Comparison of ENCODE assay signal across 7 cellular contexts in genomic region chr15:21112271-21113053, GRCh38.
DNase-seq lines count a peak whose midpoint lies in the region; ATAC-seq and TF ChIP-seq lines count a peak whose summit lies in the region.
"Not testable (repeated sequence)": the region's sequence is repeated elsewhere in the genome, so short reads cannot be mapped to it uniquely, and the experiment has no call there.

No MANE protein-coding gene starts in this region.

- H3K9me3 ChIP-seq in colonic mucosa, result not testable (repeated sequence)
- H3K9me3 ChIP-seq in spleen, result peaks cover 0 to 12% (median 0%) of the 10 kb centered on the region in 8 donors

- WGBS in spleen, 5 donors, result 0 to 33% (median 0%) methylated on average over 1 to 2 of the region's 4 CpGs

- H3K27me3 Mint-ChIP-seq in HFFc6 (ENCODE audit: insufficient read depth); activated naive CD4-positive, alpha-beta T cell treated with anti-CD3 and anti-CD28 coated beads for 36 hours (ENCODE audit: low read depth); natural killer cell (ENCODE audit: low read depth in 2 of 2): not testable (repeated sequence)

- TF ChIP-seq CTCF in HFFc6 (IDR thresholded peaks at IDR 0.05); colonic mucosa (IDR thresholded peaks at IDR 0.05); natural killer cell (IDR thresholded peaks at IDR 0.05); spleen (IDR thresholded peaks at IDR 0.05 in 8 of 11, conservative IDR thresholded peaks at IDR 0.05 in 3 of 11): not testable (repeated sequence)

- H3K27ac Mint-ChIP-seq in HFFc6; activated naive CD4-positive, alpha-beta T cell treated with anti-CD3 and anti-CD28 coated beads for 36 hours; natural killer cell: not testable (repeated sequence)

- H3K36me3 ChIP-seq in colonic mucosa, spleen: not testable (repeated sequence)

- not testable (repeated sequence) for H3K9ac ChIP-seq in colonic mucosa (ENCODE audit: low read depth in 2 of 2, low read length in 2 of 2)

- H3K4me1 ChIP-seq in colonic mucosa, spleen: not testable (repeated sequence)

- H3K4me3 ChIP-seq in colonic mucosa, spleen: not testable (repeated sequence)

- H3K4me3 Mint-ChIP-seq in HFFc6; activated naive CD4-positive, alpha-beta T cell treated with anti-CD3 and anti-CD28 coated beads for 36 hours; natural killer cell: not testable (repeated sequence)

- CTCF ChIA-PET in activated naive CD4-positive, alpha-beta T cell treated with anti-CD3 and anti-CD28 coated beads for 36 hours (lab: Charles Lee), result not testable (repeated sequence)

- not testable (repeated sequence) for H3K27me3 ChIP-seq in colonic mucosa; spleen (replicated peaks in 1 of 7)

- intact Hi-C loops in activated naive CD4-positive, alpha-beta T cell treated with anti-CD3 and anti-CD28 coated beads for 36 hours (cut with micrococcal nuclease); colonic mucosa (cut with DNase I); cardiac septum (cut with DNase I); natural killer cell (cut with micrococcal nuclease); spleen (cut with DNase I; ENCODE audit: low total_unique reads): not testable (repeated sequence)

- TF ChIP-seq POLR2A in spleen (IDR thresholded peaks at IDR 0.05), result not testable (repeated sequence)

- H3K9me3 Mint-ChIP-seq in HFFc6; activated naive CD4-positive, alpha-beta T cell treated with anti-CD3 and anti-CD28 coated beads for 36 hours; natural killer cell: not testable (repeated sequence)

- not testable (repeated sequence) for H3K27ac ChIP-seq in colonic mucosa, spleen

- ATAC-seq in left lobe of liver, natural killer cell: not testable (repeated sequence)

- H3K4me1 Mint-ChIP-seq in HFFc6 (ENCODE audit: low read depth); activated naive CD4-positive, alpha-beta T cell treated with anti-CD3 and anti-CD28 coated beads for 36 hours (ENCODE audit: low read depth); natural killer cell: not testable (repeated sequence)

- H3K36me3 Mint-ChIP-seq in HFFc6 (ENCODE audit: low read depth); activated naive CD4-positive, alpha-beta T cell treated with anti-CD3 and anti-CD28 coated beads for 36 hours (ENCODE audit: low read depth); natural killer cell: not testable (repeated sequence)

- DNase-seq in HFFc6 (peak; percentile 0), colonic mucosa (peak; percentile 15), cardiac septum (ENCODE audit: low spot score) (peak; percentile 77), left lobe of liver (ENCODE audit: low spot score) (peak; percentile 48), natural killer cell (peak; percentile 20), spleen (peak; percentile 72)
- DNase-seq in activated naive CD4-positive, alpha-beta T cell treated with anti-CD3 and anti-CD28 coated beads for 36 hours, result peak; percentile 2

Comparison
In these comparisons a context has a peak if more than half of its experiments do, and no peak if none do; other contexts are left out.
1. DNase-seq: peak in every context shown above with its lines; median percentile 77 in cardiac septum; 72 in spleen; 48 in left lobe of liver; 20 in natural killer cell; 15 in colonic mucosa; 2 in activated naive CD4-positive, alpha-beta T cell treated with anti-CD3 and anti-CD28 coated beads for 36 hours; 0 in HFFc6.